10 cellular contexts compared by ENCODE assay signal in the genomic region with DNA sequence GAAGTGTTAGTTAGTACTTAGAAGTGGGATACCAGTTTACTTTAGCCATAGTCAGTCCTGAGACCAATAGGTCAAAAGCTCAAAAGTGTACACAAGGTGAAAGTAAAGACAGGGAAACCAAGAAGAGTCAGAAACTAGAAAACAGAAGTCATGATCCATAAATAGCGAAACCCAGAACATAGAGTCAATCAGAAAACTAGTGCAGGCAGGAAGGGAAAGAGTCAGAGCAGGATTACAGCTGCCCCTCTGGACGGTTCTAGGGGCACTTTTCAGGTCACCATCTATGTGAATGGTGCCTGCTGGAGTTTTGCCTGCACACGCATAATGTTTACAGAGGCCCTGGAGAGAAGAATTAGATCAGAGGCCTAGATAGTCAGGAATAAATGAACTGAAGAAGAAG.
A peak's percentile ranks its signal among the peaks of the same experiment; 100 is the strongest.
DNase-seq lines count a peak whose midpoint lies in the region; ATAC-seq lines count a peak whose summit lies in the region.
"Had no signal": no experiment of that assay in that cellular context is flagged by ENCODE, and none has a peak within 500 bp of the region (broad histone marks: within the 10 kb centered on the region; RNA-seq: fewer than 3 reads in every experiment).

No MANE protein-coding gene starts in this region.

- no peaks in the 10 kb centered on the region for H3K36me3 ChIP-seq in effector memory CD4-positive, alpha-beta T cell (ENCODE audit: control insufficient read depth, insufficient read depth, low read length)
- H3K36me3 ChIP-seq: right atrium auricular region had no signal

- H3K4me1 ChIP-seq in effector memory CD4-positive, alpha-beta T cell (ENCODE audit: control insufficient read depth, insufficient read depth, low read length, poor library complexity, severe bottlenecking) = no peaks in the 10 kb centered on the region
- H3K4me1 ChIP-seq: right atrium auricular region had no signal

- DNase-seq in NCI-H69 (lab: John Stamatoyannopoulos, UW) = peak; percentile 25
- DNase-seq in iPS-NIHi11 (ENCODE audit: low spot score) = no peak
- no peak for DNase-seq in GOT3 (lab: John Stamatoyannopoulos, UW)
- no peak for DNase-seq in effector memory CD4-positive, alpha-beta T cell
- DNase-seq in SHP77 (lab: John Stamatoyannopoulos, UW) = no peak
- DNase-seq: ACHN had no signal

- no peaks in the 10 kb centered on the region for H3K27me3 ChIP-seq in effector memory CD4-positive, alpha-beta T cell (replicated peaks; ENCODE audit: control insufficient read depth, insufficient read depth, low read length, poor library complexity, severe bottlenecking)
- H3K27me3 ChIP-seq: right atrium auricular region had no signal

- H3K4me3 ChIP-seq in GM08714 (ENCODE audit: low read length) = peak overlapping the region; percentile 11; the same call in 1 of the 2 replicates
- no peak overlapping the region for H3K4me3 ChIP-seq in effector memory CD4-positive, alpha-beta T cell (ENCODE audit: insufficient read depth, low read depth, low read length, poor library complexity, severe bottlenecking)
- H3K4me3 ChIP-seq: right atrium auricular region had no signal

- no peaks in the 10 kb centered on the region for H3K9me3 ChIP-seq in effector memory CD4-positive, alpha-beta T cell (ENCODE audit: control insufficient read depth, low read length)
- H3K9me3 ChIP-seq: right atrium auricular region had no signal

- ATAC-seq in GM19438 (IDR thresholded peaks at IDR 0.05; ENCODE audit: low read depth, unreplicated experiment) = peak; percentile 91
- peak; percentile 96 for ATAC-seq in HG02938 (IDR thresholded peaks at IDR 0.05; ENCODE audit: unreplicated experiment)

- H3K27ac ChIP-seq in effector memory CD4-positive, alpha-beta T cell (ENCODE audit: insufficient read depth, low read length, poor library complexity, severe bottlenecking) = no peak overlapping the region
- H3K27ac ChIP-seq: right atrium auricular region had no signal
